In the genomic region with DNA sequence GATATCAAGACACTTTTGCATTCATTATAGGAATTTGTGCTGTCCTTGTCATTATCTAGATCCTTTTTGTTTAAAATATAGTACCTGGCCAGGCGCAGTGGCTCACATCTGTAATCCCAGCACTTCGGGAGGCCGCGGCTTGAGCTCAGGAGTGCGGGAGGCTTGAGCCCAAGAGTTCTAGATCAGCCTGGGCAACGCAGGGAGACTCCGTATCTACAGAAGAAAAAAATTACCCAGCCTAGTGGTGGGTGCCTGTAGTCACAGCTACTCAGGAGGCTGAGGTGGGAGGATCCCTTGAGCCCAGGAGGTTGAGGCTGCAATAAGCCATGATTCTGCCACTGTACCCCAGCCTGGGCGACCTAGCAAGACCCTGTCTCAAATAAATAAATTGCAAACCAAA, we compare ENCODE assay signal across 6 cellular contexts. TPM values are rescaled to one million over a fixed set of nuclear protein-coding genes. Genes with fewer than 3 reads are reported as not detected.
DNase-seq lines count a peak whose midpoint lies in the region; ATAC-seq and TF ChIP-seq lines count a peak whose summit lies in the region.

No MANE protein-coding gene starts in this region.

- TF ChIP-seq CTCF in HFF-Myc (IDR thresholded peaks at IDR 0.05; ENCODE audit: low read depth, low read length, missing control alignments) (no peak), kidney epithelial cell (IDR thresholded peaks at IDR 0.05; ENCODE audit: insufficient read depth, low read length, poor library complexity, severe bottlenecking) (peak; percentile 4)

- DNase-seq in HFF-Myc (ENCODE audit: extremely low read depth, low read depth) (no peak), kidney epithelial cell (ENCODE audit: low read depth) (no peak), left lobe of liver (ENCODE audit: low spot score) (no peak), 8988T (no peak)
- peak; percentile 11 to 26 for DNase-seq in activated CD4-positive, alpha-beta T cell treated with anti-CD3 and anti-CD28 coated beads, Interleukin-2, amount 50 U/mL, for 48 hours

- peak overlapping the region; percentile 94 for H3K4me3 ChIP-seq in HFF-Myc (replicated peaks; ENCODE audit: low read depth, low read length)
- H3K4me3 ChIP-seq in kidney epithelial cell (ENCODE audit: low read depth, low read length), result no peak overlapping the region

- ATAC-seq in left lobe of liver (no peak), HG02981 (IDR thresholded peaks at IDR 0.05; ENCODE audit: unreplicated experiment) (no peak)

- no peaks in the 10 kb centered on the region for H3K36me3 ChIP-seq in kidney epithelial cell (ENCODE audit: control insufficient read depth, insufficient read depth, low read length)

- H3K27me3 ChIP-seq in kidney epithelial cell (ENCODE audit: control insufficient read depth, insufficient read depth, low read length), result no peaks in the 10 kb centered on the region

RNA-seq across cellular contexts. Expression of a gene that starts 0.6 kb away (rescaled TPM):
- total RNA-seq in kidney epithelial cell (11.2 and 12.4 TPM in 2 replicates), left lobe of liver (0.81 TPM)

RNA-seq across cellular contexts. Expression of a gene that starts 6.5 kb away (rescaled TPM):
- 37.6 and 38.3 TPM in 2 replicates for total RNA-seq in kidney epithelial cell
- 5.6 TPM for total RNA-seq in left lobe of liver

RNA-seq across cellular contexts. Expression of a gene that starts 44.4 kb away (rescaled TPM):
- total RNA-seq in kidney epithelial cell (not detected in 2 replicates), left lobe of liver (3.7 TPM)

RNA-seq across cellular contexts. Expression of a gene that starts 49.7 kb away (rescaled TPM):
- 3.4 and 5.1 TPM in 2 replicates for total RNA-seq in kidney epithelial cell
- 66.2 TPM for total RNA-seq in left lobe of liver

RNA-seq across cellular contexts. Expression of a gene that starts 53.1 kb away (rescaled TPM):
- total RNA-seq in kidney epithelial cell (17.2 and 18.9 TPM in 2 replicates), left lobe of liver (26.4 TPM)

Comparison
In these comparisons a context has a peak if more than half of its experiments do, and no peak if none do; other contexts are left out.
1. DNase-seq: peak in activated CD4-positive, alpha-beta T cell treated with anti-CD3 and anti-CD28 coated beads, Interleukin-2, amount 50 U/mL, for 48 hours (2 of 2); none in HFF-Myc (single experiment), kidney epithelial cell (single experiment), left lobe of liver (single experiment) and 8988T (single experiment).